In genomic region chr11:111540114-111540920, GRCh38 we compare ENCODE assay signal across 8 cellular contexts. TPM values are rescaled to one million over a fixed set of nuclear protein-coding genes. Genes with fewer than 3 reads are reported as not detected.
DNase-seq lines count a peak whose midpoint lies in the region; ATAC-seq and TF ChIP-seq lines count a peak whose summit lies in the region.

Gene LAYN, plus strand, starts transcription at chr11:111540720. Its CDS starts 124 bp downstream, at chr11:111540844.

- H3K36me3 ChIP-seq in effector memory CD4-positive, alpha-beta T cell (ENCODE audit: control insufficient read depth, insufficient read depth, low read length): no peaks in the 10 kb centered on the region
- H3K36me3 ChIP-seq in lower lobe of right lung: no peaks in the 10 kb centered on the region

- peaks cover 12% of the 10 kb centered on the region for H3K27me3 ChIP-seq in effector memory CD4-positive, alpha-beta T cell (replicated peaks; ENCODE audit: control insufficient read depth, insufficient read depth, low read length, poor library complexity, severe bottlenecking)
- peaks cover 11% of the 10 kb centered on the region for H3K27me3 ChIP-seq in lower lobe of right lung (ENCODE audit: low read depth)

- TF ChIP-seq CTCF in lower lobe of right lung (IDR thresholded peaks at IDR 0.05): no peak

- H3K9me3 ChIP-seq in effector memory CD4-positive, alpha-beta T cell (ENCODE audit: control insufficient read depth, low read length): no peaks in the 10 kb centered on the region
- no peaks in the 10 kb centered on the region for H3K9me3 ChIP-seq in lower lobe of right lung

- H3K4me3 ChIP-seq in effector memory CD4-positive, alpha-beta T cell (ENCODE audit: insufficient read depth, low read depth, low read length, poor library complexity, severe bottlenecking): peak within 1 kb of the TSS; percentile 23
- H3K4me3 ChIP-seq in lower lobe of right lung: peak within 1 kb of the TSS; percentile 71

- no peak within 1 kb of the TSS for H3K27ac ChIP-seq in effector memory CD4-positive, alpha-beta T cell (ENCODE audit: insufficient read depth, low read length, poor library complexity, severe bottlenecking)
- peak within 1 kb of the TSS; percentile 78 for H3K27ac ChIP-seq in lower lobe of right lung

- DNase-seq in stimulated activated CD4-positive, alpha-beta T cell treated with anti-CD3 and anti-CD28 coated beads, Interleukin-2, amount 100 ng/mL, for 4 hours (ENCODE audit: low read depth): peak; percentile 16
- no peak for DNase-seq in stimulated activated CD4-positive, alpha-beta T cell treated with anti-CD3 and anti-CD28 coated beads, Interleukin-4, amount 100 ng/mL, for 24 hours
- peak; percentile 12 to 59 (median 42) for DNase-seq in activated CD4-positive, CD25-positive, alpha-beta regulatory T cell (lab: John Stamatoyannopoulos, UW)
- DNase-seq in effector memory CD4-positive, alpha-beta T cell: no peak
- peak; percentile 70 for DNase-seq in lower lobe of right lung
- peak; percentile 84 for DNase-seq in stimulated activated naive CD8-positive, alpha-beta T cell treated with anti-CD3 and anti-CD28 coated beads, Interleukin-15, Interleukin-2, amounts not matched to agents 100 U/mL and 50 U/mL, for 24 hours

- ATAC-seq in lower lobe of right lung (peak; percentile 78 to 87), GM19395 (IDR thresholded peaks at IDR 0.05; ENCODE audit: unreplicated experiment) (no peak), GM21526 (IDR thresholded peaks at IDR 0.05; ENCODE audit: low FRiP score, unreplicated experiment) (no peak)
- peak; percentile 57 for ATAC-seq in stimulated activated naive CD8-positive, alpha-beta T cell treated with anti-CD3 and anti-CD28 coated beads, Interleukin-15, Interleukin-2, amounts not matched to agents 100 U/mL and 50 U/mL, for 24 hours

- peaks cover 15% of the 10 kb centered on the region for H3K4me1 ChIP-seq in effector memory CD4-positive, alpha-beta T cell (ENCODE audit: control insufficient read depth, insufficient read depth, low read length, poor library complexity, severe bottlenecking)
- peaks cover 28% of the 10 kb centered on the region for H3K4me1 ChIP-seq in lower lobe of right lung

- intact Hi-C loops in lower lobe of right lung (cut with DNase I): no loop called here

RNA-seq across cellular contexts. Expression of gene LAYN, which starts in this region (rescaled TPM):
- total RNA-seq in lower lobe of right lung: 15.0 TPM

Comparison
In these comparisons a context has a peak if more than half of its experiments do, and no peak if none do; other contexts are left out.
1. DNase-seq: peak in stimulated activated CD4-positive, alpha-beta T cell treated with anti-CD3 and anti-CD28 coated beads, Interleukin-2, amount 100 ng/mL, for 4 hours (single experiment), activated CD4-positive, CD25-positive, alpha-beta regulatory T cell (4 of 4), lower lobe of right lung (single experiment) and stimulated activated naive CD8-positive, alpha-beta T cell treated with anti-CD3 and anti-CD28 coated beads, Interleukin-15, Interleukin-2, amounts not matched to agents 100 U/mL and 50 U/mL, for 24 hours (single experiment); none in stimulated activated CD4-positive, alpha-beta T cell treated with anti-CD3 and anti-CD28 coated beads, Interleukin-4, amount 100 ng/mL, for 24 hours (single experiment) and effector memory CD4-positive, alpha-beta T cell (0 of 3).
2. ATAC-seq: peak in lower lobe of right lung (2 of 2) and stimulated activated naive CD8-positive, alpha-beta T cell treated with anti-CD3 and anti-CD28 coated beads, Interleukin-15, Interleukin-2, amounts not matched to agents 100 U/mL and 50 U/mL, for 24 hours (single experiment); none in GM19395 (single experiment) and GM21526 (single experiment).